8 cellular contexts compared by ENCODE assay signal in the genomic region with DNA sequence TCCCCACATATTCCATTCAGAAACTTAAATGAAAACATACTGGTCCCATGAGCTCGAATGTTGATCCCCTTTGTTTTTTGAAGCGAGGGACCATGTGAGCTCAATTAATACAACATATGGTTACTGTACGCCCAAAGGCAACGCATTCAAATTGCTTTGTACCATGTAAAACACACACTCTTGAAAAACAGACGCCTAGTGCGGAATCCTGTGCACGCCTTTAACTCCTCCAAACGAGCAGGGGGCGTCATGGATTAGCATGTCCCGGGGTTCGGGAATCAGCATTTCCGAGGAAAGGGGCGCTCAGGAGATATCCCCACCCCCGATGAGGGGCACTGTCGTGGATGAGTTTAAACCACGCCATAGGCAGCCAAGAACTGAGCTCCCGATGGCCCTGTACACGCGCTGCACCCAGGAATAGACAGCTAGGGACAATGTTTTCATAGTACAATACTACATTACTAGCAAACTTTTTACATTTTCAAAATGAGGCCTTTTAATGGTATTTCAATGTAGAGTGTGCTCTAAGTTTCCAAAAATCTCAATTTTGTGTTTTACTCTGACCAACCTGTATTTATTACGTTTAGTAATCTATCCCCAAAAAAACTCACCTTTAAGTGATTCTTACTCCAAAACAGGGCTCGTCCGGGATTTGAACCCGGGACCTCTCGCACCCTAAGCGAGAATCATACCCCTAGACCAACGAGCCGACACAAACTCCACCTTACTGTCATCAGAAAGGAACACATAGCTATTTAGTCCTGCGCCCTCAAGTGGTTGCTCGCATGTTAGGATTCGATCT. TPM values are rescaled to one million over a fixed set of nuclear protein-coding genes. Genes with fewer than 3 reads are reported as not detected.
DNase-seq lines count a peak whose midpoint lies in the region; ATAC-seq and TF ChIP-seq lines count a peak whose summit lies in the region.

No MANE protein-coding gene starts in this region.

- TF ChIP-seq CTCF in colonic mucosa (IDR thresholded peaks at IDR 0.05) = peak; percentile 76

- peak; percentile 77 for DNase-seq in AG20443 (ENCODE audit: low spot score)
- DNase-seq in NCI-H446 (lab: John Stamatoyannopoulos, UW) = peak; percentile 95 to 96
- peak; percentile 85 to 87 for DNase-seq in activated CD4-positive, alpha-beta T cell treated with anti-CD3 and anti-CD28 coated beads for 24 hours (ENCODE audit: low read depth in 2 of 2)
- peak; percentile 94 for DNase-seq in colonic mucosa
- peak; percentile 95 for DNase-seq in left kidney (ENCODE audit: low read depth, low spot score)
- DNase-seq in stimulated activated CD4-positive, alpha-beta T cell treated with anti-CD3 and anti-CD28 coated beads, Interleukin-2, amount 100 ng/mL, for 24 hours = peak; percentile 90

- peak overlapping the region; percentile 75 to 83 for H3K9ac ChIP-seq in colonic mucosa (ENCODE audit: low read depth in 2 of 2, low read length in 2 of 2)

- peak overlapping the region; percentile 75 for H3K27ac ChIP-seq in colonic mucosa

- no peaks in the 10 kb centered on the region for H3K9me3 ChIP-seq in colonic mucosa

- intact Hi-C loops in colonic mucosa (cut with DNase I) = loop anchor here (10.0 kb wide), 2 partner anchors 220 to 370 kb away; partner anchors contain the start of genes DCAF6 and MPC2

- H3K36me3 ChIP-seq in colonic mucosa = no peaks in the 10 kb centered on the region

- no peaks in the 10 kb centered on the region for H3K4me1 ChIP-seq in colonic mucosa

- H3K4me3 ChIP-seq in colonic mucosa = peak overlapping the region; percentile 46

- no peaks in the 10 kb centered on the region for H3K27me3 ChIP-seq in colonic mucosa

- ATAC-seq in GM19025 (IDR thresholded peaks at IDR 0.05; ENCODE audit: low read depth, unreplicated experiment) (peak; percentile 11), HG03378 (IDR thresholded peaks at IDR 0.05; ENCODE audit: unreplicated experiment) (peak; percentile 69)

RNA-seq across cellular contexts. Expression of gene MPZL1, which starts 6.7 kb away (rescaled TPM):
- total RNA-seq in colonic mucosa = 100 to 1,000 TPM; 112 to 144 TPM

Comparison
In these comparisons a context has a peak if more than half of its experiments do, and no peak if none do; other contexts are left out.
1. Peak in every context shown above with its lines: DNase-seq, ATAC-seq, H3K4me3 ChIP-seq and H3K27ac ChIP-seq.